1 cellular context compared by ENCODE assay signal in genomic region chr16:11915644-11916523, GRCh38.
TF ChIP-seq lines count a peak whose summit lies in the region.

GSPT1 (minus strand) TSS chr16:11915956; CDS start chr16:11915720, 236 bp downstream.

TF ChIP-seq in HepG2, 621 proteins besides CTCF, POLR2A, EP300 and RAD21 (continued from another document and continues in another):
- TF ChIP-seq ZBTB40 (IDR thresholded peaks at IDR 0.05) (peak; percentile 58), ZBTB40 (CRISPR knock-in tag; IDR thresholded peaks at IDR 0.05) (peak; percentile 96), TFAP4 (IDR thresholded peaks at IDR 0.05; ENCODE audit: borderline replicate concordance, low read depth) (peak; percentile 93), POLR2AphosphoS5 (IDR thresholded peaks at IDR 0.05; ENCODE audit: low read depth, low read length) (peak; percentile 92), PTBP1 (IDR thresholded peaks at IDR 0.05; ENCODE audit: low read depth, low read length, poor library complexity, severe bottlenecking) (peak; percentile 82), ZNF44 (CRISPR knock-in tag; IDR thresholded peaks at IDR 0.05) (no peak; the same call in 1 of the 2 replicates), LCORL (IDR thresholded peaks at IDR 0.05) (no peak), LCORL (CRISPR knock-in tag; IDR thresholded peaks at IDR 0.05) (peak; percentile 91), ELF3 (CRISPR knock-in tag; IDR thresholded peaks at IDR 0.05) (peak; percentile 96), ZNF17 (CRISPR knock-in tag; IDR thresholded peaks at IDR 0.05) (0 out of 2 replicates have a peak, but pooled peaks have one; percentile 10), ZNF816 (CRISPR knock-in tag; IDR thresholded peaks at IDR 0.05; ENCODE audit: borderline replicate concordance) (no peak), PCBP1 (IDR thresholded peaks at IDR 0.05; ENCODE audit: borderline replicate concordance, low read depth, low read length) (peak; percentile 99), HHEX (CRISPR knock-in tag; IDR thresholded peaks at IDR 0.05) (no peak), EZH2 (conservative IDR thresholded peaks at IDR 0.05; ENCODE audit: low read depth, low read length) (no peak), ZNF672 (CRISPR knock-in tag; IDR thresholded peaks at IDR 0.05) (no peak), SP140L (CRISPR knock-in tag; IDR thresholded peaks at IDR 0.05; ENCODE audit: borderline replicate concordance) (0 out of 2 replicates have a peak, but pooled peaks have one; percentile 66), MTF1 (CRISPR knock-in tag; IDR thresholded peaks at IDR 0.05) (no peak), TSC22D2 (CRISPR knock-in tag; IDR thresholded peaks at IDR 0.05; ENCODE audit: borderline replicate concordance) (peak; percentile 55; the same call in 1 of the 2 replicates), EEA1 (CRISPR knock-in tag; IDR thresholded peaks at IDR 0.05; ENCODE audit: borderline replicate concordance) (peak; percentile 40; the same call in 1 of the 2 replicates), REXO4 (CRISPR knock-in tag; IDR thresholded peaks at IDR 0.05; ENCODE audit: borderline replicate concordance) (no peak; the same call in 1 of the 2 replicates), SALL1 (CRISPR knock-in tag; IDR thresholded peaks at IDR 0.05) (peak; percentile 83; the same call in 1 of the 2 replicates), ZNF589 (CRISPR knock-in tag; conservative IDR thresholded peaks at IDR 0.05) (peak; percentile 92), HNF1A (IDR thresholded peaks at IDR 0.05; ENCODE audit: low read depth) (peak; percentile 62; the same call in 1 of the 2 replicates), HNF1A (CRISPR knock-in tag; IDR thresholded peaks at IDR 0.05; ENCODE audit: borderline replicate concordance) (peak; percentile 89; the same call in 1 of the 2 replicates), ZNF12 (CRISPR knock-in tag; IDR thresholded peaks at IDR 0.05) (no peak), JUN (CRISPR knock-in tag; IDR thresholded peaks at IDR 0.05) (no peak), ZNF350 (CRISPR knock-in tag; IDR thresholded peaks at IDR 0.05; ENCODE audit: borderline replicate concordance, low read depth) (peak; percentile 100), PHF20 (CRISPR knock-in tag; IDR thresholded peaks at IDR 0.05) (peak; percentile 78), GATA4 (IDR thresholded peaks at IDR 0.05; ENCODE audit: borderline replicate concordance, low read depth) (peak; percentile 67; the same call in 1 of the 2 replicates), ZNF83 (CRISPR knock-in tag; IDR thresholded peaks at IDR 0.05; ENCODE audit: borderline replicate concordance) (peak; percentile 7; the same call in 1 of the 2 replicates), POGZ (CRISPR knock-in tag; IDR thresholded peaks at IDR 0.05) (peak; percentile 95), MIXL1 (CRISPR knock-in tag; IDR thresholded peaks at IDR 0.05) (peak; percentile 80)
- TF ChIP-seq, protein P1, sequence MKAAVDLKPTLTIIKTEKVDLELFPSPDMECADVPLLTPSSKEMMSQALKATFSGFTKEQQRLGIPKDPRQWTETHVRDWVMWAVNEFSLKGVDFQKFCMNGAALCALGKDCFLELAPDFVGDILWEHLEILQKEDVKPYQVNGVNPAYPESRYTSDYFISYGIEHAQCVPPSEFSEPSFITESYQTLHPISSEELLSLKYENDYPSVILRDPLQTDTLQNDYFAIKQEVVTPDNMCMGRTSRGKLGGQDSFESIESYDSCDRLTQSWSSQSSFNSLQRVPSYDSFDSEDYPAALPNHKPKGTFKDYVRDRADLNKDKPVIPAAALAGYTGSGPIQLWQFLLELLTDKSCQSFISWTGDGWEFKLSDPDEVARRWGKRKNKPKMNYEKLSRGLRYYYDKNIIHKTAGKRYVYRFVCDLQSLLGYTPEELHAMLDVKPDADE (CRISPR knock-in tag; IDR thresholded peaks at IDR 0.05) = no peak
- TF ChIP-seq, protein P2, sequence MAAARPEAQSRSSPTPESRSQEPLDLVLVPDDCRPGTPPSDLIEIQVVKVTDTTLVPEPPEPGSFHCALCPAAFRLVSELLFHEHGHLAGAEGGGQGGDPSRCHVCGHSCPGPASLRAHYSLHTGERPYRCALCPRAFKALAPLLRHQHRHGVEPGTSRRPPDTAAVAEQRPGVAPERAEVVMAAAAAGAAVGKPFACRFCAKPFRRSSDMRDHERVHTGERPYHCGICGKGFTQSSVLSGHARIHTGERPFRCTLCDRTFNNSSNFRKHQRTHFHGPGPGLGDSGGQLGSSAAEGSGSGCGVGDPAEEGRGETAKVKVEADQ (CRISPR knock-in tag; IDR thresholded peaks at IDR 0.05; ENCODE audit: borderline replicate concordance) = no peak; the same call in 1 of the 2 replicates
- TF ChIP-seq, protein P3, sequence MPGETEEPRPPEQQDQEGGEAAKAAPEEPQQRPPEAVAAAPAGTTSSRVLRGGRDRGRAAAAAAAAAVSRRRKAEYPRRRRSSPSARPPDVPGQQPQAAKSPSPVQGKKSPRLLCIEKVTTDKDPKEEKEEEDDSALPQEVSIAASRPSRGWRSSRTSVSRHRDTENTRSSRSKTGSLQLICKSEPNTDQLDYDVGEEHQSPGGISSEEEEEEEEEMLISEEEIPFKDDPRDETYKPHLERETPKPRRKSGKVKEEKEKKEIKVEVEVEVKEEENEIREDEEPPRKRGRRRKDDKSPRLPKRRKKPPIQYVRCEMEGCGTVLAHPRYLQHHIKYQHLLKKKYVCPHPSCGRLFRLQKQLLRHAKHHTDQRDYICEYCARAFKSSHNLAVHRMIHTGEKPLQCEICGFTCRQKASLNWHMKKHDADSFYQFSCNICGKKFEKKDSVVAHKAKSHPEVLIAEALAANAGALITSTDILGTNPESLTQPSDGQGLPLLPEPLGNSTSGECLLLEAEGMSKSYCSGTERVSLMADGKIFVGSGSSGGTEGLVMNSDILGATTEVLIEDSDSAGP (CRISPR knock-in tag; IDR thresholded peaks at IDR 0.05; ENCODE audit: borderline replicate concordance) = peak; percentile 97
- TF ChIP-seq, protein P4, sequence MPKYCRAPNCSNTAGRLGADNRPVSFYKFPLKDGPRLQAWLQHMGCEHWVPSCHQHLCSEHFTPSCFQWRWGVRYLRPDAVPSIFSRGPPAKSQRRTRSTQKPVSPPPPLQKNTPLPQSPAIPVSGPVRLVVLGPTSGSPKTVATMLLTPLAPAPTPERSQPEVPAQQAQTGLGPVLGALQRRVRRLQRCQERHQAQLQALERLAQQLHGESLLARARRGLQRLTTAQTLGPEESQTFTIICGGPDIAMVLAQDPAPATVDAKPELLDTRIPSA (CRISPR knock-in tag; IDR thresholded peaks at IDR 0.05; ENCODE audit: borderline replicate concordance) = no peak
- TF ChIP-seq, protein P5, sequence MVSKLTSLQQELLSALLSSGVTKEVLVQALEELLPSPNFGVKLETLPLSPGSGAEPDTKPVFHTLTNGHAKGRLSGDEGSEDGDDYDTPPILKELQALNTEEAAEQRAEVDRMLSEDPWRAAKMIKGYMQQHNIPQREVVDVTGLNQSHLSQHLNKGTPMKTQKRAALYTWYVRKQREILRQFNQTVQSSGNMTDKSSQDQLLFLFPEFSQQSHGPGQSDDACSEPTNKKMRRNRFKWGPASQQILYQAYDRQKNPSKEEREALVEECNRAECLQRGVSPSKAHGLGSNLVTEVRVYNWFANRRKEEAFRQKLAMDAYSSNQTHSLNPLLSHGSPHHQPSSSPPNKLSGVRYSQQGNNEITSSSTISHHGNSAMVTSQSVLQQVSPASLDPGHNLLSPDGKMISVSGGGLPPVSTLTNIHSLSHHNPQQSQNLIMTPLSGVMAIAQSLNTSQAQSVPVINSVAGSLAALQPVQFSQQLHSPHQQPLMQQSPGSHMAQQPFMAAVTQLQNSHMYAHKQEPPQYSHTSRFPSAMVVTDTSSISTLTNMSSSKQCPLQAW (CRISPR knock-in tag; IDR thresholded peaks at IDR 0.05) = peak; percentile 99
- TF ChIP-seq, protein P6, sequence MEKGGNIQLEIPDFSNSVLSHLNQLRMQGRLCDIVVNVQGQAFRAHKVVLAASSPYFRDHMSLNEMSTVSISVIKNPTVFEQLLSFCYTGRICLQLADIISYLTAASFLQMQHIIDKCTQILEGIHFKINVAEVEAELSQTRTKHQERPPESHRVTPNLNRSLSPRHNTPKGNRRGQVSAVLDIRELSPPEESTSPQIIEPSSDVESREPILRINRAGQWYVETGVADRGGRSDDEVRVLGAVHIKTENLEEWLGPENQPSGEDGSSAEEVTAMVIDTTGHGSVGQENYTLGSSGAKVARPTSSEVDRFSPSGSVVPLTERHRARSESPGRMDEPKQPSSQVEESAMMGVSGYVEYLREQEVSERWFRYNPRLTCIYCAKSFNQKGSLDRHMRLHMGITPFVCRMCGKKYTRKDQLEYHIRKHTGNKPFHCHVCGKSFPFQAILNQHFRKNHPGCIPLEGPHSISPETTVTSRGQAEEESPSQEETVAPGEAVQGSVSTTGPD (CRISPR knock-in tag; IDR thresholded peaks at IDR 0.05) = 0 out of 2 replicates have a peak, but pooled peaks have one; percentile 64
